Comparison of ENCODE assay signal across 9 cellular contexts in the genomic region with DNA sequence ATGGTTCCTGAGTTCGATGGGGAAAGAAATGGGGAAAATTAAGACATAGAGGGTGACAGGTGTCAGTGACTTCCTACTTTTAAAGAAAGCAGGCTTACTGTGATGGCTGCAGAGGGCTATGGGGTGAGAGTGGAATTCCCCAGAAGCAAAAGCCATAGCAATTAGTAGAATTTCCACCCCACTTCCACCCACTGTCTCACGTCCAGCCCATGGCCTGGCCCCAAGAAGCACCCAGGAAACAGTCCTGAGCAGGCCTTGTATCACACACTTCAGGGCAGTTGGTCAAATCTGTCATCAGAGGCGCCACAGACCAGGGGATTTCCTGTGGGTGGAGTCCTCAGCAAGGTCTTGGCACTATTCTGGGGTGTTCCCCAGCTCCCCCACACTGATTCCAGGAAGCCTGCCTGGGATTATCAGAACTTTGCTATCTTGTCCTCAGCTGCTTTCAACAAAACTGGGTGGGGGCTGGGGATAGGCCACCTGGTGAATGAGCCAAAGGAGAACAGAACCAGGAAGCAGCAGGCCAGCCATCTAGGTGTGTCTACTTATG.
DNase-seq lines count a peak whose midpoint lies in the region; ATAC-seq, FAIRE-seq and TF ChIP-seq lines count a peak whose summit lies in the region.
"Had no signal": no experiment of that assay in that cellular context is flagged by ENCODE, and none has a peak within 500 bp of the region (broad histone marks: within the 10 kb centered on the region; RNA-seq: fewer than 3 reads in every experiment).

No MANE protein-coding gene starts in this region.

- H3K9me3 ChIP-seq in right lobe of liver (no peaks in the 10 kb centered on the region), HepG2 (ENCODE audit: low read length) (no peaks in the 10 kb centered on the region), uterus (no peaks in the 10 kb centered on the region)
- H3K9me3 ChIP-seq: pancreas had no signal

- TF ChIP-seq CTCF in right lobe of liver (IDR thresholded peaks at IDR 0.05) (no peak), HepG2 (CRISPR knock-in tag; IDR thresholded peaks at IDR 0.05) (no peak), uterus (IDR thresholded peaks at IDR 0.05) (no peak)

- H3K4me3 ChIP-seq in right lobe of liver (no peak overlapping the region), HepG2 (replicated peaks in 1 of 3; ENCODE audit: insufficient read depth in 1 of 3, low read depth in 2 of 3, low read length in 3 of 3) (no peak overlapping the region), uterus (no peak overlapping the region)
- H3K4me3 ChIP-seq: pancreas had no signal

- TF ChIP-seq EP300 in HepG2 (IDR thresholded peaks at IDR 0.05; ENCODE audit: low read depth in 2 of 2, low read length in 2 of 2) (no peak), HepG2 (CRISPR knock-in tag; IDR thresholded peaks at IDR 0.05; ENCODE audit: borderline replicate concordance) (no peak)

- H3K27ac ChIP-seq in right lobe of liver = no peak overlapping the region
- no peak overlapping the region for H3K27ac ChIP-seq in HepG2 (ENCODE audit: extremely low read length, insufficient read depth, low read length)
- no peak overlapping the region for H3K27ac ChIP-seq in uterus
- H3K27ac ChIP-seq: pancreas had no signal

- no peaks in the 10 kb centered on the region for H3K4me1 ChIP-seq in right lobe of liver
- no peaks in the 10 kb centered on the region for H3K4me1 ChIP-seq in HepG2 (ENCODE audit: insufficient read depth, low read length)
- H3K4me1 ChIP-seq in uterus = no peaks in the 10 kb centered on the region
- H3K4me1 ChIP-seq: pancreas had no signal

- in situ Hi-C loops in HepG2 (cut with HindIII; ENCODE audit: extremely low pct_ligation_motif_present, low pct_unique_long_range_greater_than_20kb) = no loop called here

- H2AFZ ChIP-seq in HepG2 (ENCODE audit: low read length) = no peak overlapping the region

- POLR2A ChIA-PET in HepG2 (lab: Yijun Ruan, JAX) = no interaction called here

- H3K36me3 ChIP-seq in right lobe of liver = no peaks in the 10 kb centered on the region
- no peaks in the 10 kb centered on the region for H3K36me3 ChIP-seq in HepG2 (replicated peaks in 1 of 2; ENCODE audit: control insufficient read depth in 1 of 2, insufficient read depth in 2 of 2, low read length in 2 of 2)
- H3K36me3 ChIP-seq in uterus = no peaks in the 10 kb centered on the region
- H3K36me3 ChIP-seq: pancreas had no signal

- intact Hi-C loops in right lobe of liver (cut with DNase I) (no loop called here), HepG2 (cut with micrococcal nuclease; ENCODE audit: unreplicated experiment) (no loop called here), uterus (cut with DNase I; ENCODE audit: low total_unique reads) (no loop called here)

- H4K20me1 ChIP-seq in HepG2 (ENCODE audit: insufficient read depth, low read length) = no peaks in the 10 kb centered on the region

- H3K27me3 ChIP-seq in right lobe of liver (no peaks in the 10 kb centered on the region), HepG2 (ENCODE audit: control insufficient read depth in 1 of 2, insufficient read depth in 2 of 2, low read length in 2 of 2) (no peaks in the 10 kb centered on the region), uterus (no peaks in the 10 kb centered on the region)
- H3K27me3 ChIP-seq: pancreas had no signal

- no peak for FAIRE-seq in HepG2 (lab: Jason Lieb, UNC)
- FAIRE-seq: pancreas had no signal

- no TSS peak for BruUV-seq in HepG2 (replicated peaks; lab: Mats Ljungman, UMichigan)

- peak in 3 of 4 donors; percentile 23 to 44 (median 34) for ATAC-seq in right lobe of liver
- no peak for ATAC-seq in HepG2
- ATAC-seq in HG03432 (IDR thresholded peaks at IDR 0.05; ENCODE audit: unreplicated experiment) = peak; percentile 77

- no peak for TF ChIP-seq RAD21 in HepG2 (CRISPR knock-in tag; IDR thresholded peaks at IDR 0.05)

- H3K79me2 ChIP-seq in HepG2 (ENCODE audit: insufficient read depth, low read length) = no peaks in the 10 kb centered on the region

- no peak overlapping the region for H3K9ac ChIP-seq in HepG2 (ENCODE audit: insufficient read depth, low read depth, low read length)

- no peak for TF ChIP-seq POLR2A in right lobe of liver (IDR thresholded peaks at IDR 0.05)
- no peak for TF ChIP-seq POLR2A in HepG2 (IDR thresholded peaks at IDR 0.05; ENCODE audit: insufficient read depth in 1 of 2, low read depth in 2 of 2, low read length in 2 of 2)
- TF ChIP-seq POLR2A in uterus (IDR thresholded peaks at IDR 0.05) = no peak

- no peak overlapping the region for H3K4me2 ChIP-seq in HepG2 (ENCODE audit: low read depth, low read length)

- CTCF ChIA-PET in HepG2 (lab: Yijun Ruan, JAX; ENCODE audit: low intra/inter-chr PET ratio, low total read pairs) = no interaction called here

- DNase-seq in right lobe of liver (no peak), HepG2 (ENCODE audit: low spot score) (no peak), NCI-H1048 (lab: John Stamatoyannopoulos, UW) (no peak), DMS153 (lab: John Stamatoyannopoulos, UW) (no peak), uterus (no peak)
- peak; percentile 30 for DNase-seq in activated CD8-positive, alpha-beta memory T cell treated with anti-CD3 and anti-CD28 coated beads, Interleukin-2, amount 50 U/mL, for 24 hours (ENCODE audit: extremely low read depth)
- peak; percentile 68 to 71 (median 68) for DNase-seq in stimulated activated CD4-positive, alpha-beta T cell treated with anti-CD3 and anti-CD28 coated beads, Interleukin-12 subunit alpha, Interleukin-12 subunit beta, amount 100 ng/mL, for 48 hours (ENCODE audit: low read depth in 2 of 3, low spot score in 1 of 3)
- DNase-seq: pancreas had no signal

- whole genome bisulfite sequencing in right lobe of liver (ENCODE audit: insufficient coverage, low coverage, low lambda C conversion rate, missing lambda C conversion rate) = 16% methylated on average over 2 of the region's 3 CpGs
- WGBS in HepG2 (ENCODE audit: low lambda C conversion rate) = 32% methylated on average over 2 of the region's 3 CpGs

TF ChIP-seq in HepG2, 621 proteins besides CTCF, POLR2A, EP300 and RAD21 (continues in another document):
- TF ChIP-seq, protein P1, sequence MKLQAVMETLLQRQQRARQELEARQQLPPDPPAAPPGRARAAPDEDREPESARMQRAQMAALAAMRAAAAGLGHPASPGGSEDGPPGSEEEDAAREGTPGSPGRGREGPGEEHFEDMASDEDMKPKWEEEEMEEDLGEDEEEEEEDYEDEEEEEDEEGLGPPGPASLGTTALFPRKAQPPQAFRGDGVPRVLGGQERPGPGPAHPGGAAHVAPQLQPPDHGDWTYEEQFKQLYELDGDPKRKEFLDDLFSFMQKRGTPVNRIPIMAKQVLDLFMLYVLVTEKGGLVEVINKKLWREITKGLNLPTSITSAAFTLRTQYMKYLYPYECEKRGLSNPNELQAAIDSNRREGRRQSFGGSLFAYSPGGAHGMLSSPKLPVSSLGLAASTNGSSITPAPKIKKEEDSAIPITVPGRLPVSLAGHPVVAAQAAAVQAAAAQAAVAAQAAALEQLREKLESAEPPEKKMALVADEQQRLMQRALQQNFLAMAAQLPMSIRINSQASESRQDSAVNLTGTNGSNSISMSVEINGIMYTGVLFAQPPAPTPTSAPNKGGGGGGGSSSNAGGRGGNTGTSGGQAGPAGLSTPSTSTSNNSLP (IDR thresholded peaks at IDR 0.05; ENCODE audit: low read depth, low read length) = no peak
- TF ChIP-seq HOXA9 (CRISPR knock-in tag; IDR thresholded peaks at IDR 0.05; ENCODE audit: borderline replicate concordance) (no peak), ZNF773 (CRISPR knock-in tag; IDR thresholded peaks at IDR 0.05; ENCODE audit: borderline replicate concordance) (no peak), TBP (CRISPR knock-in tag; IDR thresholded peaks at IDR 0.05) (no peak), REPIN1 (CRISPR knock-in tag; IDR thresholded peaks at IDR 0.05; ENCODE audit: borderline replicate concordance, low read depth) (no peak), RBM39 (IDR thresholded peaks at IDR 0.05; ENCODE audit: low read depth, low read length, poor library complexity, severe bottlenecking) (no peak), CREB1 (IDR thresholded peaks at IDR 0.05) (no peak), CREB1 (CRISPR knock-in tag; IDR thresholded peaks at IDR 0.05) (no peak), MBNL3 (CRISPR knock-in tag; conservative IDR thresholded peaks at IDR 0.05) (no peak), CC2D1A (CRISPR knock-in tag; IDR thresholded peaks at IDR 0.05) (no peak), CBX1 (IDR thresholded peaks at IDR 0.05; ENCODE audit: low read depth) (no peak), ZKSCAN8 (CRISPR knock-in tag; IDR thresholded peaks at IDR 0.05; ENCODE audit: borderline replicate concordance) (no peak), HOXA3 (CRISPR knock-in tag; IDR thresholded peaks at IDR 0.05) (no peak), NRL (CRISPR knock-in tag; IDR thresholded peaks at IDR 0.05; ENCODE audit: borderline replicate concordance) (no peak), NFKBIZ (CRISPR knock-in tag; IDR thresholded peaks at IDR 0.05) (no peak)
- TF ChIP-seq, protein P2, sequence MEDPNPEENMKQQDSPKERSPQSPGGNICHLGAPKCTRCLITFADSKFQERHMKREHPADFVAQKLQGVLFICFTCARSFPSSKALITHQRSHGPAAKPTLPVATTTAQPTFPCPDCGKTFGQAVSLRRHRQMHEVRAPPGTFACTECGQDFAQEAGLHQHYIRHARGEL (CRISPR knock-in tag; IDR thresholded peaks at IDR 0.05) = no peak
- TF ChIP-seq, protein P3, sequence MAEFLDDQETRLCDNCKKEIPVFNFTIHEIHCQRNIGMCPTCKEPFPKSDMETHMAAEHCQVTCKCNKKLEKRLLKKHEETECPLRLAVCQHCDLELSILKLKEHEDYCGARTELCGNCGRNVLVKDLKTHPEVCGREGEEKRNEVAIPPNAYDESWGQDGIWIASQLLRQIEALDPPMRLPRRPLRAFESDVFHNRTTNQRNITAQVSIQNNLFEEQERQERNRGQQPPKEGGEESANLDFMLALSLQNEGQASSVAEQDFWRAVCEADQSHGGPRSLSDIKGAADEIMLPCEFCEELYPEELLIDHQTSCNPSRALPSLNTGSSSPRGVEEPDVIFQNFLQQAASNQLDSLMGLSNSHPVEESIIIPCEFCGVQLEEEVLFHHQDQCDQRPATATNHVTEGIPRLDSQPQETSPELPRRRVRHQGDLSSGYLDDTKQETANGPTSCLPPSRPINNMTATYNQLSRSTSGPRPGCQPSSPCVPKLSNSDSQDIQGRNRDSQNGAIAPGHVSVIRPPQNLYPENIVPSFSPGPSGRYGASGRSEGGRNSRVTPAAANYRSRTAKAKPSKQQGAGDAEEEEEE (CRISPR knock-in tag; IDR thresholded peaks at IDR 0.05; ENCODE audit: borderline replicate concordance) = no peak

Comparison
In these comparisons a context has a peak if more than half of its experiments do, and no peak if none do; other contexts are left out.
1. DNase-seq: peak in activated CD8-positive, alpha-beta memory T cell treated with anti-CD3 and anti-CD28 coated beads, Interleukin-2, amount 50 U/mL, for 24 hours (single experiment) and stimulated activated CD4-positive, alpha-beta T cell treated with anti-CD3 and anti-CD28 coated beads, Interleukin-12 subunit alpha, Interleukin-12 subunit beta, amount 100 ng/mL, for 48 hours (3 of 3); none in right lobe of liver (0 of 3), HepG2 (single experiment), NCI-H1048 (single experiment), DMS153 (single experiment) and uterus (0 of 2).